1 cellular context compared by ENCODE assay signal in the genomic region with DNA sequence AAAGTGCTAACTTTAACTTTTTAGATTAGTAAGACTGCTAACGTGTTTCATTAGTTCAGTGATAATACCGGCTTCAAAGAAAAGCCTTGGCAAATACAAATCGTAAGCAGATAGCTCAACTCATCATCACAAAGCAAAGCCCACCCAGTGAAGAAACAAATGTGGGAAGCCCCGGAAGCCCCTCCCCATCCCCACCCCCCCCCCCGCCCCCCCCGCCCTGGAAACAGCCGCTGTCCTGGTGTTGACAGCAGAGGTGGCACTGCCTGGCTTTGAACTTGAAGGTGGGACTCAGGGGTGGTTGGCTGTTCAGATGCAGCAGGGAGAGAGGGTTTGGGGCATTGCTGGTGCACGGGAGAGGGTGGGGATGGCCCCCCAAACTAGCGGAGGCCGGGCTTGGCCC.
TF ChIP-seq lines count a peak whose summit lies in the region.

No MANE protein-coding gene starts in this region.

TF ChIP-seq in WTC11, 78 proteins besides CTCF, POLR2A, EP300 and RAD21 (continued from another document):
- TF ChIP-seq, protein P1, sequence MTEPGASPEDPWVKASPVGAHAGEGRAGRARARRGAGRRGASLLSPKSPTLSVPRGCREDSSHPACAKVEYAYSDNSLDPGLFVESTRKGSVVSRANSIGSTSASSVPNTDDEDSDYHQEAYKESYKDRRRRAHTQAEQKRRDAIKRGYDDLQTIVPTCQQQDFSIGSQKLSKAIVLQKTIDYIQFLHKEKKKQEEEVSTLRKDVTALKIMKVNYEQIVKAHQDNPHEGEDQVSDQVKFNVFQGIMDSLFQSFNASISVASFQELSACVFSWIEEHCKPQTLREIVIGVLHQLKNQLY (CRISPR knock-in tag; IDR thresholded peaks at IDR 0.05): no peak
- TF ChIP-seq MYBL2 (CRISPR knock-in tag; IDR thresholded peaks at IDR 0.05): no peak
- TF ChIP-seq, protein P2, sequence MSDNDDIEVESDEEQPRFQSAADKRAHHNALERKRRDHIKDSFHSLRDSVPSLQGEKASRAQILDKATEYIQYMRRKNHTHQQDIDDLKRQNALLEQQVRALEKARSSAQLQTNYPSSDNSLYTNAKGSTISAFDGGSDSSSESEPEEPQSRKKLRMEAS (CRISPR knock-in tag; IDR thresholded peaks at IDR 0.05): no peak
- TF ChIP-seq CREM (CRISPR knock-in tag; IDR thresholded peaks at IDR 0.05): no peak
- TF ChIP-seq NR1H2 (CRISPR knock-in tag; IDR thresholded peaks at IDR 0.05): no peak
- no peak for TF ChIP-seq ZBTB21 (CRISPR knock-in tag; IDR thresholded peaks at IDR 0.05; ENCODE audit: borderline replicate concordance)
- TF ChIP-seq KAT7 (CRISPR knock-in tag; IDR thresholded peaks at IDR 0.05; ENCODE audit: borderline replicate concordance): no peak
- TF ChIP-seq TEAD4 (CRISPR knock-in tag; IDR thresholded peaks at IDR 0.05): no peak
- TF ChIP-seq, protein P3, sequence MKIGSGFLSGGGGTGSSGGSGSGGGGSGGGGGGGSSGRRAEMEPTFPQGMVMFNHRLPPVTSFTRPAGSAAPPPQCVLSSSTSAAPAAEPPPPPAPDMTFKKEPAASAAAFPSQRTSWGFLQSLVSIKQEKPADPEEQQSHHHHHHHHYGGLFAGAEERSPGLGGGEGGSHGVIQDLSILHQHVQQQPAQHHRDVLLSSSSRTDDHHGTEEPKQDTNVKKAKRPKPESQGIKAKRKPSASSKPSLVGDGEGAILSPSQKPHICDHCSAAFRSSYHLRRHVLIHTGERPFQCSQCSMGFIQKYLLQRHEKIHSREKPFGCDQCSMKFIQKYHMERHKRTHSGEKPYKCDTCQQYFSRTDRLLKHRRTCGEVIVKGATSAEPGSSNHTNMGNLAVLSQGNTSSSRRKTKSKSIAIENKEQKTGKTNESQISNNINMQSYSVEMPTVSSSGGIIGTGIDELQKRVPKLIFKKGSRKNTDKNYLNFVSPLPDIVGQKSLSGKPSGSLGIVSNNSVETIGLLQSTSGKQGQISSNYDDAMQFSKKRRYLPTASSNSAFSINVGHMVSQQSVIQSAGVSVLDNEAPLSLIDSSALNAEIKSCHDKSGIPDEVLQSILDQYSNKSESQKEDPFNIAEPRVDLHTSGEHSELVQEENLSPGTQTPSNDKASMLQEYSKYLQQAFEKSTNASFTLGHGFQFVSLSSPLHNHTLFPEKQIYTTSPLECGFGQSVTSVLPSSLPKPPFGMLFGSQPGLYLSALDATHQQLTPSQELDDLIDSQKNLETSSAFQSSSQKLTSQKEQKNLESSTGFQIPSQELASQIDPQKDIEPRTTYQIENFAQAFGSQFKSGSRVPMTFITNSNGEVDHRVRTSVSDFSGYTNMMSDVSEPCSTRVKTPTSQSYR (CRISPR knock-in tag; IDR thresholded peaks at IDR 0.05): no peak
